Comparison of ENCODE assay signal across 8 cellular contexts in genomic region chr16:57185446-57185944, GRCh38. TPM values are rescaled to one million over a fixed set of nuclear protein-coding genes. Genes with fewer than 3 reads are reported as not detected.
DNase-seq lines count a peak whose midpoint lies in the region; ATAC-seq and TF ChIP-seq lines count a peak whose summit lies in the region.

No MANE protein-coding gene starts in this region.

- no peaks in the 10 kb centered on the region for H3K27me3 ChIP-seq in KMS-11 (ENCODE audit: insufficient read depth, low read depth)
- no peaks in the 10 kb centered on the region for H3K27me3 ChIP-seq in prostate gland (replicated peaks; ENCODE audit: insufficient read depth)

- peak overlapping the region; percentile 62 for H3K4me2 ChIP-seq in KMS-11

- H3K4me1 Mint-ChIP-seq in activated T-cell treated with anti-CD3 and anti-CD28 coated beads, Interleukin-2, amount 50 U/mL, for 24 hours (ENCODE audit: low read depth): peaks cover 51% of the 10 kb centered on the region

- H3K4me1 ChIP-seq in KMS-11 (ENCODE audit: low read depth, poor library complexity, severe bottlenecking): peaks cover 26% of the 10 kb centered on the region
- peaks cover 6% of the 10 kb centered on the region for H3K4me1 ChIP-seq in prostate gland (replicated peaks)

- H3K27ac Mint-ChIP-seq in activated T-cell treated with anti-CD3 and anti-CD28 coated beads, Interleukin-2, amount 50 U/mL, for 24 hours: peak overlapping the region; percentile 98

- no peaks in the 10 kb centered on the region for H3K27me3 Mint-ChIP-seq in activated T-cell treated with anti-CD3 and anti-CD28 coated beads, Interleukin-2, amount 50 U/mL, for 24 hours

- no peak overlapping the region for H3K4me3 ChIP-seq in KMS-11 (IDR thresholded peaks at IDR 0.05; ENCODE audit: insufficient read depth, low read depth, low read length)
- H3K4me3 ChIP-seq in prostate gland: peak overlapping the region; percentile 71 to 76

- H3K36me3 ChIP-seq in KMS-11 (ENCODE audit: insufficient read depth) (no peaks in the 10 kb centered on the region), prostate gland (no peaks in the 10 kb centered on the region)

- ATAC-seq in GM21825 (IDR thresholded peaks at IDR 0.05; ENCODE audit: unreplicated experiment) (peak; percentile 36), left ventricle myocardium superior (peak; percentile 23)

- H3K79me2 ChIP-seq in KMS-11 (ENCODE audit: insufficient read depth, low read depth): peaks cover 80% of the 10 kb centered on the region

- TF ChIP-seq POLR2A in prostate gland (IDR thresholded peaks at IDR 0.05): no peak

- peaks cover 37% of the 10 kb centered on the region for H3K36me3 Mint-ChIP-seq in activated T-cell treated with anti-CD3 and anti-CD28 coated beads, Interleukin-2, amount 50 U/mL, for 24 hours (ENCODE audit: low read depth)

- DNase-seq in activated T-cell treated with anti-CD3 and anti-CD28 coated beads, Interleukin-2, amount 50 U/mL, for 24 hours: no peak
- no peak for DNase-seq in activated T-cell treated with anti-CD3 and anti-CD28 coated beads, Interleukin-2, amount 50 U/mL, for 1 hour
- DNase-seq in amniotic epithelial cell (ENCODE audit: low read depth) (peak; percentile 67), left ventricle myocardium superior (no peak), prostate gland (ENCODE audit: low spot score) (peak; percentile 30), NCI-H2107 (lab: John Stamatoyannopoulos, UW) (no peak)

- intact Hi-C loops in left ventricle myocardium superior (cut with micrococcal nuclease) (no loop called here), prostate gland (cut with DNase I) (loop anchor here (10.0 kb wide), 2 partner anchors 109 to 229 kb away; no protein-coding TSS in a partner anchor)

- under 1% methylated on average over 37 of the region's 37 CpGs for WGBS in prostate gland

- H3K9me3 ChIP-seq in prostate gland: no peaks in the 10 kb centered on the region

- peak overlapping the region; percentile 89 for H2AFZ ChIP-seq in KMS-11 (ENCODE audit: low read depth)

- H3K4me3 Mint-ChIP-seq in activated T-cell treated with anti-CD3 and anti-CD28 coated beads, Interleukin-2, amount 50 U/mL, for 24 hours: peak overlapping the region; percentile 98

- no peaks in the 10 kb centered on the region for H3K9me3 Mint-ChIP-seq in activated T-cell treated with anti-CD3 and anti-CD28 coated beads, Interleukin-2, amount 50 U/mL, for 24 hours

- peak overlapping the region; percentile 72 for H3K27ac ChIP-seq in KMS-11
- peak overlapping the region; percentile 87 to 92 for H3K27ac ChIP-seq in prostate gland

- TF ChIP-seq CTCF in KMS-11 (conservative IDR thresholded peaks at IDR 0.05; ENCODE audit: low read depth, low read length): no peak
- peak in 1 of 4 experiments; percentile 15 for TF ChIP-seq CTCF in prostate gland (IDR thresholded peaks at IDR 0.05)

- H3K9ac ChIP-seq in KMS-11: peak overlapping the region; percentile 76; the same call in 1 of the 2 replicates

- no peaks in the 10 kb centered on the region for H4K20me1 ChIP-seq in KMS-11 (ENCODE audit: insufficient read depth)

RNA-seq across cellular contexts. Expression of gene PSME3IP1, which starts 0.3 kb away (rescaled TPM):
- 59.0 TPM for total RNA-seq in left ventricle myocardium superior
- 10 to 100 TPM; 64.1 to 95.8 TPM for total RNA-seq in prostate gland

RNA-seq across cellular contexts. Expression of gene RSPRY1, which starts 0.6 kb away (rescaled TPM):
- total RNA-seq in left ventricle myocardium superior: 20.3 TPM
- total RNA-seq in prostate gland: 10 to 100 TPM; 35.8 to 45.3 TPM

RNA-seq across cellular contexts. Expression of gene ARL2BP, which starts 59.6 kb away (rescaled TPM):
- total RNA-seq in left ventricle myocardium superior (60.3 TPM), prostate gland (10 to 100 TPM; 62.3 to 81.4 TPM)

Comparison
In these comparisons a context has a peak if more than half of its experiments do, and no peak if none do; other contexts are left out.
1. DNase-seq: peak in amniotic epithelial cell (single experiment) and prostate gland (single experiment); none in activated T-cell treated with anti-CD3 and anti-CD28 coated beads, Interleukin-2, amount 50 U/mL, for 24 hours (single experiment), activated T-cell treated with anti-CD3 and anti-CD28 coated beads, Interleukin-2, amount 50 U/mL, for 1 hour (single experiment), left ventricle myocardium superior (single experiment) and NCI-H2107 (single experiment).